10 cellular contexts compared by ENCODE assay signal in genomic region chr11:67438121-67438902, GRCh38. TPM values are rescaled to one million over a fixed set of nuclear protein-coding genes. Genes with fewer than 3 reads are reported as not detected.
DNase-seq lines count a peak whose midpoint lies in the region; ATAC-seq, FAIRE-seq and TF ChIP-seq lines count a peak whose summit lies in the region.
"Had no signal": no experiment of that assay in that cellular context is flagged by ENCODE, and none has a peak within 500 bp of the region (broad histone marks: within the 10 kb centered on the region; RNA-seq: fewer than 3 reads in every experiment).

No MANE protein-coding gene starts in this region.

- TF ChIP-seq CTCF in H1 (IDR thresholded peaks at IDR 0.05; ENCODE audit: control extremely low read depth in 1 of 3, insufficient read depth in 1 of 3, low read depth in 1 of 3, low read length in 3 of 3) (no peak), HFFc6 (IDR thresholded peaks at IDR 0.05) (no peak)

- H3K79me2 ChIP-seq in H1 (ENCODE audit: control insufficient read depth in 1 of 2, insufficient read depth in 2 of 2, low read length in 2 of 2): no peaks in the 10 kb centered on the region

- FAIRE-seq in H1 (lab: Jason Lieb, UNC): no peak
- FAIRE-seq: pancreas had no signal

- no peak overlapping the region for H3K9ac ChIP-seq in H1 (replicated peaks in 1 of 4; ENCODE audit: extremely low read depth in 1 of 4, low read depth in 3 of 4, low read length in 3 of 4)

- no peak for TF ChIP-seq EP300 in H1 (IDR thresholded peaks at IDR 0.05; ENCODE audit: borderline replicate concordance in 1 of 2, low read depth in 2 of 2, low read length in 2 of 2)

- DNase-seq in activated CD4-positive, alpha-beta T cell treated with anti-CD3 and anti-CD28 coated beads, Interleukin-2, amount 50 U/mL, for 24 hours (ENCODE audit: low read depth in 1 of 2, low spot score in 1 of 2): peak; percentile 47 to 63
- DNase-seq in H1 (ENCODE audit: low read depth in 1 of 2, low spot score in 2 of 2) (no peak), C1 segment of cervical spinal cord (lab: John Stamatoyannopoulos, UW) (no peak), HFFc6 (no peak), NCI-H1105 treated with DMSO at 0.1 percent for 48 hours (lab: John Stamatoyannopoulos, UW) (no peak)
- DNase-seq in stimulated activated CD8-positive, alpha-beta memory T cell treated with anti-CD3 and anti-CD28 coated beads, Interleukin-12 subunit alpha, Interleukin-12 subunit beta, amount 100 ng/mL, for 24 hours (ENCODE audit: extremely low read depth): peak; percentile 55
- DNase-seq: NCI-H2081 had no signal

- peaks cover 8 to 26% (median 14%) of the 10 kb centered on the region in 4 experiments; a peak in 6 of 8 replicates for H3K36me3 ChIP-seq in H1 (ENCODE audit: control insufficient read depth in 2 of 4, insufficient read depth in 4 of 4, low read length in 3 of 4)

- no peak overlapping the region for H3K27ac ChIP-seq in H1 (ENCODE audit: low read depth, low read length)
- H3K27ac ChIP-seq: pancreas had no signal

- WGBS in H1 (ENCODE audit: extremely low coverage in 1 of 2, insufficient coverage in 1 of 2, insufficient read length in 1 of 2, insufficient replicate concordance in 2 of 2, low coverage in 1 of 2, low lambda C conversion rate in 2 of 2, missing lambda C conversion rate in 1 of 2), 2 experiments: 92% methylated on average over 21 of the region's 42 CpGs; no CpG with 5 or more reads in 1 of the 2 experiments

- H2AFZ ChIP-seq in H1 (ENCODE audit: low read length): no peak overlapping the region

- no peaks in the 10 kb centered on the region for H3K27me3 ChIP-seq in H1 (replicated peaks in 1 of 4; ENCODE audit: control insufficient read depth in 3 of 4, extremely low read depth in 1 of 4, insufficient read depth in 3 of 4, low read length in 3 of 4)
- H3K27me3 ChIP-seq: pancreas had no signal

- no peak overlapping the region for H3K14ac ChIP-seq in H1 (ENCODE audit: insufficient read length)

- H4K20me1 ChIP-seq in H1 (replicated peaks in 1 of 2; ENCODE audit: control insufficient read depth in 1 of 2, insufficient read depth in 2 of 2, low read length in 2 of 2): peaks cover 4 to 27% of the 10 kb centered on the region in 2 experiments

- no peak overlapping the region for H3K4me2 ChIP-seq in H1 (ENCODE audit: insufficient read depth in 1 of 2, low read depth in 2 of 2, low read length in 2 of 2)

- peaks cover 0 to 24% (median 16%) of the 10 kb centered on the region in 4 experiments; a peak in 6 of 7 replicates for H3K4me1 ChIP-seq in H1 (replicated peaks in 1 of 4; ENCODE audit: control insufficient read depth in 3 of 4, insufficient read depth in 4 of 4, low read length in 3 of 4)

- ATAC-seq in GM21529 (IDR thresholded peaks at IDR 0.05; ENCODE audit: unreplicated experiment) (peak; percentile 27), HG03045 (IDR thresholded peaks at IDR 0.05; ENCODE audit: unreplicated experiment) (no peak)
- ATAC-seq: pancreas had no signal

- no peak overlapping the region; the same call in 1 of the 2 replicates for H4K8ac ChIP-seq in H1 (ENCODE audit: extremely low read depth, insufficient read depth, low read length)

- no peaks in the 10 kb centered on the region; the same call in 1 of the 2 replicates for H3K36me3 Mint-ChIP-seq in HFFc6 (ENCODE audit: low read depth)

- CTCF ChIA-PET in H1 (lab: Charles Lee; ENCODE audit: partially characterized antibody): interaction anchor here (0.6 to 2.2 kb wide), 12 partner anchors 13 to 969 kb away, joined by 3 to 8 read pairs (median 3); partner anchors contain the start of gene GPR152

- H3K4me3 ChIP-seq in H1 (ENCODE audit: extremely low read depth in 1 of 4, insufficient read depth in 2 of 4, low read depth in 3 of 4, low read length in 4 of 4): no peak overlapping the region

- H3K9me3 Mint-ChIP-seq in HFFc6: no peaks in the 10 kb centered on the region

- no peak overlapping the region for H3K4ac ChIP-seq in H1 (replicated peaks; ENCODE audit: insufficient read length, low read depth, low read length)

- 0 out of 2 replicates have a peak, but pooled peaks cover 2% of the 10 kb centered on the region for H3K79me1 ChIP-seq in H1 (ENCODE audit: low read depth, low read length)

- no peak overlapping the region for H2BK20ac ChIP-seq in H1 (ENCODE audit: low read length)

- no peak for TF ChIP-seq RAD21 in H1 (IDR thresholded peaks at IDR 0.05 in 1 of 2, conservative IDR thresholded peaks at IDR 0.05 in 1 of 2; ENCODE audit: low read depth in 2 of 2, low read length in 2 of 2)

- H3K4me1 Mint-ChIP-seq in HFFc6 (ENCODE audit: low read depth): peaks cover 10% of the 10 kb centered on the region; the same call in 1 of the 2 replicates

- peaks cover 2% of the 10 kb centered on the region; the same call in 1 of the 2 replicates for H3K23me2 ChIP-seq in H1 (ENCODE audit: low read depth, low read length)

- no peak overlapping the region for H4K91ac ChIP-seq in H1 (replicated peaks; ENCODE audit: insufficient read length, low read length)

- H3K23ac ChIP-seq in H1 (ENCODE audit: insufficient read length): no peak overlapping the region

- H2BK12ac ChIP-seq in H1 (ENCODE audit: low read depth, low read length): 0 out of 2 replicates have a peak overlapping the region, but pooled peaks have one; percentile 17

- H4K5ac ChIP-seq in H1 (ENCODE audit: insufficient read length, low read depth, low read length): no peak overlapping the region

- no peak overlapping the region for H3K56ac ChIP-seq in H1 (replicated peaks; ENCODE audit: insufficient read length, low read depth, low read length)

- H3K9me3 ChIP-seq in H1 (ENCODE audit: insufficient read depth in 2 of 2, low read depth in 1 of 2, low read length in 1 of 2): no peaks in the 10 kb centered on the region
- H3K9me3 ChIP-seq: pancreas had no signal

- H3K4me3 Mint-ChIP-seq in HFFc6: no peak overlapping the region

- TF ChIP-seq POLR2A in H1 (IDR thresholded peaks at IDR 0.05; ENCODE audit: control extremely low read depth in 1 of 2, low read depth in 2 of 2, low read length in 2 of 2): no peak

- H2BK15ac ChIP-seq in H1 (ENCODE audit: low read length): no peak overlapping the region

- no peak overlapping the region for H3K18ac ChIP-seq in H1 (ENCODE audit: extremely low read depth, low read length)

- H2BK120ac ChIP-seq in H1 (replicated peaks; ENCODE audit: low read depth, low read length): no peak overlapping the region

- H2AK5ac ChIP-seq in H1 (ENCODE audit: low read depth, low read length): no peak overlapping the region

- peaks cover 9% of the 10 kb centered on the region; the same call in 1 of the 2 replicates for H3K27me3 Mint-ChIP-seq in HFFc6 (ENCODE audit: insufficient read depth)

- no peak overlapping the region; the same call in 1 of the 2 replicates for H2BK5ac ChIP-seq in H1 (ENCODE audit: low read depth, low read length)

- no peak overlapping the region for H3K27ac Mint-ChIP-seq in HFFc6

- POLR2A ChIA-PET in H1 (lab: Charles Lee; ENCODE audit: partially characterized antibody): interaction anchor here (0.8 to 12.5 kb wide), 15 partner anchors 8 to 44 kb away, joined by 3 to 104 read pairs (median 7); partner anchors contain the start of genes CABP4, CARNS1, GPR152 and PPP1CA

RNA-seq across cellular contexts. Expression of gene PTPRCAP, which starts 0.8 kb away (rescaled TPM):
- 0.78 and 1.4 TPM in 2 replicates for total RNA-seq in H1 (2021; fragmentation: NEBNext Ultra II Directional; extraction: Animal tissue kit (Norgen Biotek cat#: 25700))
- 6.7 and 9.5 TPM in 2 replicates for polyA plus RNA-seq in H1 (2011; rRNA removed)
- 6.7 TPM for polyA plus RNA-seq in H1 (2011; cell fraction: cytosol; rRNA removed)
- polyA plus RNA-seq in H1 (2011; cell fraction: nucleus; rRNA removed): 39.1 TPM
- polyA plus RNA-seq in H1 (2012, experiment 1 of 2): 3.0 to 3.5 TPM (median 3.2 TPM) in 4 replicates
- polyA plus RNA-seq in H1 (2012, experiment 2 of 2): 1.9 TPM
- 1.2 TPM for polyA plus RNA-seq in H1 (2013, experiment 1 of 2)
- 0.85 TPM for polyA plus RNA-seq in H1 (2013, experiment 2 of 2)
- 0.28 and 0.44 TPM in 2 replicates for polyA minus RNA-seq in H1 (2011; rRNA and poly(A)+ RNA removed)
- polyA minus RNA-seq in H1 (2011; cell fraction: cytosol; rRNA and poly(A)+ RNA removed): 2.3 TPM
- 5.0 TPM for polyA minus RNA-seq in H1 (2011; cell fraction: nucleus; rRNA and poly(A)+ RNA removed)
- total RNA-seq in HFFc6 (2021; fragmentation: NEBNext Ultra II Directional; extraction: Animal tissue kit (Norgen Biotek cat#: 25700)): under 1 TPM in 3 of 6 experiments, not detected in 3; 0.35 to 0.50 (median 0.40) TPM

RNA-seq across cellular contexts. Expression of gene CORO1B, which starts 5.0 kb away (rescaled TPM):
- total RNA-seq in H1 (2021; fragmentation: NEBNext Ultra II Directional; extraction: Animal tissue kit (Norgen Biotek cat#: 25700)): 77.1 and 84.3 TPM in 2 replicates
- polyA plus RNA-seq in H1 (2011; rRNA removed): 131 and 148 TPM in 2 replicates
- polyA plus RNA-seq in H1 (2011; cell fraction: cytosol; rRNA removed): 141 TPM
- polyA plus RNA-seq in H1 (2011; cell fraction: nucleus; rRNA removed): 193 TPM
- polyA plus RNA-seq in H1 (2012, experiment 1 of 2): 50.9 to 80.4 TPM (median 78.0 TPM) in 4 replicates
- 77.6 TPM for polyA plus RNA-seq in H1 (2012, experiment 2 of 2)
- 61.1 TPM for polyA plus RNA-seq in H1 (2013, experiment 1 of 2)
- polyA plus RNA-seq in H1 (2013, experiment 2 of 2): 55.9 TPM
- polyA minus RNA-seq in H1 (2011; rRNA and poly(A)+ RNA removed): 47.7 and 82.2 TPM in 2 replicates
- 51.7 TPM for polyA minus RNA-seq in H1 (2011; cell fraction: cytosol; rRNA and poly(A)+ RNA removed)
- polyA minus RNA-seq in H1 (2011; cell fraction: nucleus; rRNA and poly(A)+ RNA removed): 65.5 TPM
- total RNA-seq in HFFc6 (2021; fragmentation: NEBNext Ultra II Directional; extraction: Animal tissue kit (Norgen Biotek cat#: 25700)): 100 to 1,000 TPM in 5 of 6 experiments, 10 to 100 TPM in 1; 98.8 to 127 (median 108) TPM

RNA-seq across cellular contexts. Expression of gene RPS6KB2, which starts 10.0 kb away (rescaled TPM):
- 41.0 and 43.9 TPM in 2 replicates for total RNA-seq in H1 (2021; fragmentation: NEBNext Ultra II Directional; extraction: Animal tissue kit (Norgen Biotek cat#: 25700))
- 47.1 and 58.6 TPM in 2 replicates for polyA plus RNA-seq in H1 (2011; rRNA removed)
- 54.3 TPM for polyA plus RNA-seq in H1 (2011; cell fraction: cytosol; rRNA removed)
- 104 TPM for polyA plus RNA-seq in H1 (2011; cell fraction: nucleus; rRNA removed)
- 31.6 to 44.5 TPM (median 41.0 TPM) in 4 replicates for polyA plus RNA-seq in H1 (2012, experiment 1 of 2)
- polyA plus RNA-seq in H1 (2012, experiment 2 of 2): 44.7 TPM
- polyA plus RNA-seq in H1 (2013, experiment 1 of 2): 27.6 TPM
- polyA plus RNA-seq in H1 (2013, experiment 2 of 2): 27.9 TPM
- polyA minus RNA-seq in H1 (2011; rRNA and poly(A)+ RNA removed): 36.3 and 41.7 TPM in 2 replicates
- polyA minus RNA-seq in H1 (2011; cell fraction: cytosol; rRNA and poly(A)+ RNA removed): 30.8 TPM
- polyA minus RNA-seq in H1 (2011; cell fraction: nucleus; rRNA and poly(A)+ RNA removed): 44.4 TPM
- 10 to 100 TPM; 51.5 to 58.4 (median 55.8) TPM for total RNA-seq in HFFc6 (2021; fragmentation: NEBNext Ultra II Directional; extraction: Animal tissue kit (Norgen Biotek cat#: 25700))

RNA-seq across cellular contexts. Expression of gene GPR152, which starts 14.2 kb away (rescaled TPM):
- not detected in 2 replicates for total RNA-seq in H1 (2021; fragmentation: NEBNext Ultra II Directional; extraction: Animal tissue kit (Norgen Biotek cat#: 25700))
- not detected in 2 replicates for polyA plus RNA-seq in H1 (2011; rRNA removed)
- polyA plus RNA-seq in H1 (2011; cell fraction: cytosol; rRNA removed): not detected
- not detected for polyA plus RNA-seq in H1 (2011; cell fraction: nucleus; rRNA removed)
- not detected in 4 replicates for polyA plus RNA-seq in H1 (2012, experiment 1 of 2)
- not detected for polyA plus RNA-seq in H1 (2012, experiment 2 of 2)
- polyA plus RNA-seq in H1 (2013, experiment 1 of 2): not detected
- not detected for polyA plus RNA-seq in H1 (2013, experiment 2 of 2)
- not detected in 2 replicates for polyA minus RNA-seq in H1 (2011; rRNA and poly(A)+ RNA removed)
- polyA minus RNA-seq in H1 (2011; cell fraction: cytosol; rRNA and poly(A)+ RNA removed): not detected
- polyA minus RNA-seq in H1 (2011; cell fraction: nucleus; rRNA and poly(A)+ RNA removed): not detected
- total RNA-seq in HFFc6 (2021; fragmentation: NEBNext Ultra II Directional; extraction: Animal tissue kit (Norgen Biotek cat#: 25700)): not detected
- total RNA-seq: pancreas had no signal
- polyA plus RNA-seq: pancreas had no signal

RNA-seq across cellular contexts. Expression of gene CABP4, which starts 16.8 kb away (rescaled TPM):
- not detected in 2 replicates for total RNA-seq in H1 (2021; fragmentation: NEBNext Ultra II Directional; extraction: Animal tissue kit (Norgen Biotek cat#: 25700))
- 0.03 TPM in 1 of 2 replicates, not detected in the other for polyA plus RNA-seq in H1 (2011; rRNA removed)
- polyA plus RNA-seq in H1 (2011; cell fraction: cytosol; rRNA removed): not detected
- polyA plus RNA-seq in H1 (2011; cell fraction: nucleus; rRNA removed): 0.34 TPM
- polyA plus RNA-seq in H1 (2012, experiment 1 of 2): not detected in 4 replicates
- not detected for polyA plus RNA-seq in H1 (2012, experiment 2 of 2)
- 0.06 TPM for polyA plus RNA-seq in H1 (2013, experiment 1 of 2)
- polyA plus RNA-seq in H1 (2013, experiment 2 of 2): 0.09 TPM
- polyA minus RNA-seq in H1 (2011; rRNA and poly(A)+ RNA removed): not detected in 2 replicates
- polyA minus RNA-seq in H1 (2011; cell fraction: cytosol; rRNA and poly(A)+ RNA removed): not detected
- polyA minus RNA-seq in H1 (2011; cell fraction: nucleus; rRNA and poly(A)+ RNA removed): not detected
- not detected for total RNA-seq in HFFc6 (2021; fragmentation: NEBNext Ultra II Directional; extraction: Animal tissue kit (Norgen Biotek cat#: 25700))

Comparison
In these comparisons a context has a peak if more than half of its experiments do, and no peak if none do; other contexts are left out.
1. DNase-seq: peak in activated CD4-positive, alpha-beta T cell treated with anti-CD3 and anti-CD28 coated beads, Interleukin-2, amount 50 U/mL, for 24 hours (2 of 2) and stimulated activated CD8-positive, alpha-beta memory T cell treated with anti-CD3 and anti-CD28 coated beads, Interleukin-12 subunit alpha, Interleukin-12 subunit beta, amount 100 ng/mL, for 24 hours (single experiment); none in H1 (0 of 2), C1 segment of cervical spinal cord (0 of 14), HFFc6 (single experiment) and NCI-H1105 treated with DMSO at 0.1 percent for 48 hours (single experiment).